ENCODE assay signal across 11 cellular contexts in the genomic region with DNA sequence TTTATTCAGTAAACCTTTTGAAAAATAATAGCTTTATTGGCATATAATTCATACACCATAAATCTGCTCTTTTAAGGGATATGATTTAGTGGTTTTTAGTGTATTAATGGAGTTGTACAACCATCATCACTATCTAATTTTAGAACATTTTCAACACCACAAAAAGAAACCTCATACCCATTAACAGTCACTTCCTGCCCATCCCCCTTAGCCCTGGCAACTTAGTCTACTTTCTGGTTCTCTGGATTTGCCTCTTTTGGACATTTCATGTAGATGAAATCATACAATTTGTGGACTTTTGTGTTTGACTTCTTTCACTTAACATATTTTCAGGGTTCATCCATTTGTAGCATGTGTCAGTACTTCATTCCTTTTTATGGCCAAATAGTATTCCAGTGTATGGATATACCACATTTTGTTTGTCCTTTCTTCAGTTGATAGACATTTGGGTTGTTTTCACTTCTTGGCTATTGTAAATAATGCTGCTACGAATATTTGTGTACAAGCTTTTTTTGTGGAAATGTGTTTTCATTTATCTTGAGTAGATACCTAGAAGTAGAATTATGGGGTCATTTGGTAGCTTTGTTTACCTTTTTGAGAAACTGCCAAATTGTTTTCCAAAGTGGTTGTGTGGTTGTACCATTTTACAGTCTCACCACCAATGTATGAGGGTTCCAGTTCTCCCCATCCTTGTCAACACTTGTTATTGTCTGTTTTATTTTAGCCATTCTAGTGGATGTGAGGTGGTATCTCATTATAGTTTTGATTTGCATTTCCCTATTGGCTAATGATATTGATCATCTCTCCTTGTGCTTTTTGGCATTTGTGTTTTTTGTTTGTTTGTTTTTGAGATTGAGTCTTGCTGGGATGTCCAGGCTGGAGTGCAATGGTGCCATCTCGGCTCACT. TPM values are rescaled to one million over a fixed set of nuclear protein-coding genes. Genes with fewer than 3 reads are reported as not detected.
DNase-seq lines count a peak whose midpoint lies in the region; FAIRE-seq and TF ChIP-seq lines count a peak whose summit lies in the region.
"Had no signal": no experiment of that assay in that cellular context is flagged by ENCODE, and none has a peak within 500 bp of the region (broad histone marks: within the 10 kb centered on the region; RNA-seq: fewer than 3 reads in every experiment).

No MANE protein-coding gene starts in this region.

- H3K9me2 ChIP-seq in SU-DHL-6 (replicated peaks; ENCODE audit: insufficient read depth, low read length), result no peaks in the 10 kb centered on the region

- in situ Hi-C loops in transverse colon (cut with MboI; ENCODE audit: low pct_ligation_motif_present in 1 of 4, low pct_unique_long_range_greater_than_20kb in 1 of 4, low sequenced_read_pairs in 3 of 4), result no loop called here

- no TSS peak for BruUV-seq in endothelial cell of umbilical vein (replicated peaks; lab: Mats Ljungman, UMichigan)

- TF ChIP-seq POLR2A in endothelial cell of umbilical vein (IDR thresholded peaks at IDR 0.05; ENCODE audit: low read depth, low read length) (no peak), transverse colon (IDR thresholded peaks at IDR 0.05) (no peak)

- H3K4me3 Mint-ChIP-seq in activated naive CD4-positive, alpha-beta T cell treated with anti-CD3 and anti-CD28 coated beads, Interleukin-2, amount 50 U/mL, for 24 hours, result peak overlapping the region; percentile 4

- DNase-seq in activated naive CD4-positive, alpha-beta T cell (lab: John Stamatoyannopoulos, UW), result no peak
- DNase-seq in endothelial cell of umbilical vein (ENCODE audit: low read depth, low spot score) (no peak), transverse colon (no peak), NCI-H510A (lab: John Stamatoyannopoulos, UW) (no peak), dorsolateral prefrontal cortex (no peak), retina (no peak)
- DNase-seq: effector CD4-positive, alpha-beta T cell; NCI-H69; stimulated activated CD4-positive, alpha-beta T cell treated with anti-CD3 and anti-CD28 coated beads, Interleukin-12 subunit alpha, Interleukin-12 subunit beta, amount 100 ng/mL, for 4 hours had no signal

- H3K36me3 ChIP-seq in SU-DHL-6 (ENCODE audit: low read length) (no peaks in the 10 kb centered on the region), endothelial cell of umbilical vein (ENCODE audit: control insufficient read depth in 2 of 2, extremely low read depth in 1 of 2, insufficient read depth in 2 of 2, low read length in 2 of 2) (no peaks in the 10 kb centered on the region), transverse colon (no peaks in the 10 kb centered on the region)

- CTCF ChIA-PET in endothelial cell of umbilical vein (lab: Charles Lee), result interaction anchor here (2.1 kb wide), 1 partner anchor 30 kb away, joined by 4 read pairs; no protein-coding TSS in a partner anchor

- H3K9ac ChIP-seq in SU-DHL-6 (ENCODE audit: low read length) (no peak overlapping the region), endothelial cell of umbilical vein (replicated peaks; ENCODE audit: extremely low read depth, insufficient read depth, low read length) (no peak overlapping the region)

- 0 out of 2 replicates have a peak, but pooled peaks cover 4% of the 10 kb centered on the region for H3F3A ChIP-seq in SU-DHL-6 (ENCODE audit: insufficient read depth)

- H3K4me1 ChIP-seq in endothelial cell of umbilical vein (ENCODE audit: control insufficient read depth, extremely low read depth, insufficient read depth, low read length) (peaks cover 51% of the 10 kb centered on the region), transverse colon (peaks cover 30 to 55% (median 39%) of the 10 kb centered on the region in 4 donors)

- H2AFZ ChIP-seq in SU-DHL-6 (ENCODE audit: low read depth, low read length, severe bottlenecking) (no peak overlapping the region), endothelial cell of umbilical vein (ENCODE audit: low read depth, low read length) (no peak overlapping the region)

- H3K27ac ChIP-seq in SU-DHL-6 (ENCODE audit: low read depth, low read length) (peak overlapping the region; percentile 56), endothelial cell of umbilical vein (ENCODE audit: insufficient read depth, low read depth, low read length) (peak overlapping the region; percentile 95), transverse colon (peak overlapping the region in 3 of 4 donors; percentile 59 to 80 (median 76)), dorsolateral prefrontal cortex (no peak overlapping the region)

- H3K9me3 ChIP-seq in SU-DHL-6 (ENCODE audit: insufficient read depth, low read length) (peaks cover 8% of the 10 kb centered on the region; the same call in 1 of the 2 replicates), endothelial cell of umbilical vein (replicated peaks; ENCODE audit: control insufficient read depth, insufficient read depth, low read length) (no peaks in the 10 kb centered on the region), transverse colon (no peaks in the 10 kb centered on the region)

- H3K27me3 ChIP-seq in SU-DHL-6 (ENCODE audit: low read length) (no peaks in the 10 kb centered on the region), endothelial cell of umbilical vein (ENCODE audit: control insufficient read depth in 2 of 2, insufficient read depth in 2 of 2, low read length in 2 of 2) (no peaks in the 10 kb centered on the region), transverse colon (no peaks in the 10 kb centered on the region), dorsolateral prefrontal cortex (no peaks in the 10 kb centered on the region)

- peak overlapping the region; percentile 9 for H3K27ac Mint-ChIP-seq in activated naive CD4-positive, alpha-beta T cell treated with anti-CD3 and anti-CD28 coated beads, Interleukin-2, amount 50 U/mL, for 24 hours

- H3K9me1 ChIP-seq in endothelial cell of umbilical vein (replicated peaks; ENCODE audit: control insufficient read depth, extremely low read depth, insufficient read depth, low read length), result no peaks in the 10 kb centered on the region

- dilution Hi-C loops in endothelial cell of umbilical vein (cut with MboI; ENCODE audit: extremely low pct_ligation_motif_present, low sequenced_read_pairs), result no loop called here

- FAIRE-seq in endothelial cell of umbilical vein (lab: Jason Lieb, UNC), result no peak

- H3K4me3 ChIP-seq in SU-DHL-6 (ENCODE audit: insufficient read depth, low read length, poor library complexity, severe bottlenecking), result no peak overlapping the region
- no peak overlapping the region for H3K4me3 ChIP-seq in endothelial cell of umbilical vein (replicated peaks in 1 of 3; ENCODE audit: insufficient read depth in 1 of 3, low read depth in 1 of 3, low read length in 3 of 3)
- no peak overlapping the region for H3K4me3 ChIP-seq in transverse colon
- H3K4me3 ChIP-seq in dorsolateral prefrontal cortex, result no peak overlapping the region

- H3K36me3 Mint-ChIP-seq in activated naive CD4-positive, alpha-beta T cell treated with anti-CD3 and anti-CD28 coated beads, Interleukin-2, amount 50 U/mL, for 24 hours, result peaks cover 8% of the 10 kb centered on the region

- H3K4me1 Mint-ChIP-seq in activated naive CD4-positive, alpha-beta T cell treated with anti-CD3 and anti-CD28 coated beads, Interleukin-2, amount 50 U/mL, for 24 hours, result peaks cover 91% of the 10 kb centered on the region

- intact Hi-C loops in endothelial cell of umbilical vein (cut with micrococcal nuclease) (no loop called here), transverse colon (cut with DNase I; ENCODE audit: low total_unique reads) (no loop called here), dorsolateral prefrontal cortex (cut with DNase I) (no loop called here)

- TF ChIP-seq EP300 in transverse colon (IDR thresholded peaks at IDR 0.05; ENCODE audit: low read depth), result no peak

- 95 to 100% methylated on average over 1 to 2 of the region's 2 CpGs for WGBS in transverse colon (ENCODE audit: low coverage in 1 of 2), 2 donors

- H3K4me2 ChIP-seq in SU-DHL-6 (ENCODE audit: low read depth, low read length, poor library complexity, severe bottlenecking), result peak overlapping the region; percentile 44
- H3K4me2 ChIP-seq in endothelial cell of umbilical vein (ENCODE audit: insufficient read depth, low read length), result no peak overlapping the region

- POLR2A ChIA-PET in endothelial cell of umbilical vein (lab: Charles Lee), result no interaction called here

- H3K79me2 ChIP-seq in SU-DHL-6 (ENCODE audit: insufficient read depth, low read length), result peaks cover 20% of the 10 kb centered on the region
- peaks cover 89% of the 10 kb centered on the region for H3K79me2 ChIP-seq in endothelial cell of umbilical vein (ENCODE audit: control insufficient read depth, insufficient read depth, low read length)

- H3K27me3 Mint-ChIP-seq in activated naive CD4-positive, alpha-beta T cell treated with anti-CD3 and anti-CD28 coated beads, Interleukin-2, amount 50 U/mL, for 24 hours, result no peaks in the 10 kb centered on the region

- TF ChIP-seq CTCF in SU-DHL-6 (IDR thresholded peaks at IDR 0.05; ENCODE audit: insufficient read depth, low read length, poor library complexity, severe bottlenecking) (no peak), endothelial cell of umbilical vein (IDR thresholded peaks at IDR 0.05; ENCODE audit: extremely low read depth in 1 of 2, insufficient read depth in 1 of 2, low read depth in 1 of 2, low read length in 2 of 2) (no peak), transverse colon (IDR thresholded peaks at IDR 0.05) (no peak), dorsolateral prefrontal cortex (IDR thresholded peaks at IDR 0.05 in 54 of 56, conservative IDR thresholded peaks at IDR 0.05 in 2 of 56; ENCODE audit: low read depth in 1 of 56, partially characterized antibody in 56 of 56) (no peak)

- no peaks in the 10 kb centered on the region; the same call in 1 of the 2 replicates for H4K20me1 ChIP-seq in SU-DHL-6 (ENCODE audit: low read depth, low read length)
- no peaks in the 10 kb centered on the region for H4K20me1 ChIP-seq in endothelial cell of umbilical vein (replicated peaks; ENCODE audit: control insufficient read depth, extremely low read depth, insufficient read depth, low read length)

- H3K9me3 Mint-ChIP-seq in activated naive CD4-positive, alpha-beta T cell treated with anti-CD3 and anti-CD28 coated beads, Interleukin-2, amount 50 U/mL, for 24 hours, result no peaks in the 10 kb centered on the region

TF ChIP-seq in endothelial cell of umbilical vein, 7 proteins besides CTCF, POLR2A, EP300 and RAD21 (continues in another document):
- TF ChIP-seq GATA2 (IDR thresholded peaks at IDR 0.05; ENCODE audit: insufficient read depth, insufficient read length, low read depth, low read length) (no peak), JUN (IDR thresholded peaks at IDR 0.05; ENCODE audit: borderline replicate concordance, insufficient read depth, insufficient read length, low read depth) (no peak)

RNA-seq across cellular contexts. Expression of a gene that starts 45.8 kb away (rescaled TPM):
- total RNA-seq in endothelial cell of umbilical vein (71.7 and 88.2 TPM in 2 replicates), transverse colon (10 to 100 TPM; 30.9 to 65.1 (median 57.0) TPM), dorsolateral prefrontal cortex (10 to 100 TPM; 14.8 to 63.4 (median 37.5) TPM)
- 53.4 and 56.4 TPM in 2 replicates for polyA plus RNA-seq in endothelial cell of umbilical vein
- 47.7 and 47.9 TPM in 2 replicates for polyA plus RNA-seq in endothelial cell of umbilical vein (2011; cell fraction: cytosol; rRNA removed)
- polyA plus RNA-seq in endothelial cell of umbilical vein (2011; cell fraction: nucleus; rRNA removed), result 114 and 122 TPM in 2 replicates
- 87.3 and 91.3 TPM in 2 replicates for polyA plus RNA-seq in endothelial cell of umbilical vein (2012)
- 53.1 and 59.9 TPM in 2 replicates for polyA minus RNA-seq in endothelial cell of umbilical vein
- polyA minus RNA-seq in endothelial cell of umbilical vein (2011; cell fraction: cytosol; rRNA and poly(A)+ RNA removed), result 13.7 TPM
- 73.9 and 75.1 TPM in 2 replicates for polyA minus RNA-seq in endothelial cell of umbilical vein (2011; cell fraction: nucleus; rRNA and poly(A)+ RNA removed)

Comparison
In these comparisons a context has a peak if more than half of its experiments do, and no peak if none do; other contexts are left out.
1. H3K27ac ChIP-seq: peak in SU-DHL-6 (single experiment), endothelial cell of umbilical vein (single experiment) and transverse colon (3 of 4); none in dorsolateral prefrontal cortex (0 of 59).